8 cellular contexts compared by ENCODE assay signal in genomic region chr11:116853461-116854073, GRCh38. TPM values are rescaled to one million over a fixed set of nuclear protein-coding genes. Genes with fewer than 3 reads are reported as not detected.
DNase-seq lines count a peak whose midpoint lies in the region; ATAC-seq and TF ChIP-seq lines count a peak whose summit lies in the region.

No MANE protein-coding gene starts in this region.

- peak; percentile 88 for ATAC-seq in GM19025 (IDR thresholded peaks at IDR 0.05; ENCODE audit: low read depth, unreplicated experiment)
- ATAC-seq in HG03108 (IDR thresholded peaks at IDR 0.05; ENCODE audit: unreplicated experiment), result peak; percentile 93
- ATAC-seq in lung (ENCODE audit: insufficient read depth, low FRiP score), result peak; percentile 67
- peak; percentile 69 to 83 for ATAC-seq in upper lobe of left lung (ENCODE audit: low FRiP score in 2 of 2)

- H3K4me1 ChIP-seq in lung (ENCODE audit: control insufficient read depth in 2 of 2, insufficient read depth in 2 of 2, low read length in 2 of 2) (peaks cover 2 to 8% of the 10 kb centered on the region in 2 donors), upper lobe of left lung (peaks cover 13 to 35% (median 27%) of the 10 kb centered on the region in 4 donors)

- H3K27ac ChIP-seq in lung (ENCODE audit: low read depth in 1 of 2, low read length in 1 of 2), result no peak overlapping the region
- H3K27ac ChIP-seq in upper lobe of left lung, result peak overlapping the region in 2 of 4 donors; percentile 10 to 52

- H3K9me3 ChIP-seq in lung (ENCODE audit: control insufficient read depth in 2 of 2, insufficient read depth in 1 of 2, low read length in 1 of 2) (no peaks in the 10 kb centered on the region), upper lobe of left lung (no peaks in the 10 kb centered on the region)

- H3K4me3 ChIP-seq in lung (no peak overlapping the region), upper lobe of left lung (no peak overlapping the region)

- H3K36me3 ChIP-seq in lung (ENCODE audit: control insufficient read depth in 2 of 2, insufficient read depth in 2 of 2, low read length in 2 of 2), result peaks cover 12 to 19% of the 10 kb centered on the region in 2 donors
- H3K36me3 ChIP-seq in upper lobe of left lung, result peaks cover 16 to 48% (median 22%) of the 10 kb centered on the region in 4 donors

- no peak for TF ChIP-seq EP300 in upper lobe of left lung (IDR thresholded peaks at IDR 0.05)

- DNase-seq in AG08396 (ENCODE audit: low spot score) (peak; percentile 78), SIG-M5 (lab: John Stamatoyannopoulos, UW) (peak; percentile 69), lung (ENCODE audit: low spot score) (no peak), upper lobe of left lung (no peak), SHP77 (lab: John Stamatoyannopoulos, UW) (no peak)
- DNase-seq in activated gamma-delta T cell treated with anti-CD3 and anti-CD28 coated beads, Interleukin-2, amount 50 U/mL, for 16 hours (ENCODE audit: low read depth), result peak; percentile 44

- no peak for TF ChIP-seq POLR2A in upper lobe of left lung (IDR thresholded peaks at IDR 0.05)

- TF ChIP-seq CTCF in lung (IDR thresholded peaks at IDR 0.05; ENCODE audit: control extremely low read depth, extremely low read depth) (no peak), upper lobe of left lung (IDR thresholded peaks at IDR 0.05) (no peak)

- H3K27me3 ChIP-seq in lung (ENCODE audit: control insufficient read depth, insufficient read depth) (no peaks in the 10 kb centered on the region), upper lobe of left lung (no peaks in the 10 kb centered on the region)

- 40 to 69% methylated on average over 6 of the region's 6 CpGs for WGBS in lung, 2 donors
- 60 to 71% methylated on average over 6 of the region's 6 CpGs for WGBS in upper lobe of left lung, 2 donors

RNA-seq across cellular contexts. Expression of gene APOA1, which starts 16.1 kb away (rescaled TPM):
- total RNA-seq in lung (1 to 10 TPM; 1.2 to 4.4 TPM), upper lobe of left lung (10 to 100 TPM in 2 of 6 donors, 1 to 10 TPM in 4; 3.1 to 36.0 (median 5.9) TPM)
- polyA plus RNA-seq in lung, result 10 to 100 TPM in 1 of 2 donors, 1 to 10 TPM in 1; 1.9 to 18.2 TPM

RNA-seq across cellular contexts. Expression of gene APOC3, which starts 23.9 kb away (rescaled TPM):
- 1 to 10 TPM in 1 of 2 donors, not detected in 1; 2.3 TPM for total RNA-seq in lung
- polyA plus RNA-seq in lung, result under 1 TPM in 1 of 2 donors, not detected in 1; 0.14 TPM
- total RNA-seq in upper lobe of left lung, result 1 to 10 TPM in 2 of 6 donors, not detected in 4; 3.7 to 4.4 TPM

RNA-seq across cellular contexts. Expression of gene APOA4, which starts 30.5 kb away (rescaled TPM):
- total RNA-seq in lung, result not detected
- under 1 TPM in 1 of 2 donors, not detected in 1; 0.06 TPM for polyA plus RNA-seq in lung
- not detected for total RNA-seq in upper lobe of left lung

Comparison
In these comparisons a context has a peak if more than half of its experiments do, and no peak if none do; other contexts are left out.
1. DNase-seq: peak in AG08396 (single experiment), SIG-M5 (single experiment) and activated gamma-delta T cell treated with anti-CD3 and anti-CD28 coated beads, Interleukin-2, amount 50 U/mL, for 16 hours (single experiment); none in lung (single experiment), upper lobe of left lung (0 of 2) and SHP77 (0 of 2).
2. Peak in every context shown above with its lines, with median percentiles within 50 percentile points of each other: ATAC-seq.